ENCODE assay signal across 11 cellular contexts in genomic region chr13:102707465-102707864, GRCh38. TPM values are rescaled to one million over a fixed set of nuclear protein-coding genes. Genes with fewer than 3 reads are reported as not detected.
DNase-seq lines count a peak whose midpoint lies in the region; ATAC-seq and TF ChIP-seq lines count a peak whose summit lies in the region.
"Had no signal": no experiment of that assay in that cellular context is flagged by ENCODE, and none has a peak within 500 bp of the region (broad histone marks: within the 10 kb centered on the region; RNA-seq: fewer than 3 reads in every experiment).

No MANE protein-coding gene starts in this region.

- H3K4me3 ChIP-seq in right atrium auricular region (no peak overlapping the region), SJSA1 (no peak overlapping the region), testis (no peak overlapping the region)
- H3K4me3 ChIP-seq in CD8-positive, alpha-beta T cell (ENCODE audit: low read depth, low read length), result no peak overlapping the region

- no peaks in the 10 kb centered on the region for H3K36me3 Mint-ChIP-seq in CD8-positive, alpha-beta T cell
- H3K36me3 Mint-ChIP-seq: CD4-positive, CD25-positive, alpha-beta regulatory T cell; IgD-negative memory B cell had no signal

- H3K9me3 Mint-ChIP-seq in CD8-positive, alpha-beta T cell, result peaks cover 7% of the 10 kb centered on the region

- H3K27ac ChIP-seq in right atrium auricular region (peak overlapping the region in 1 of 2 donors; percentile 10), SJSA1 (peak overlapping the region; percentile 62), substantia nigra (ENCODE audit: low read depth, low read length, poor library complexity, severe bottlenecking) (no peak overlapping the region), testis (no peak overlapping the region)
- H3K27ac ChIP-seq in CD8-positive, alpha-beta T cell (ENCODE audit: low read depth, low read length), result no peak overlapping the region

- H3K36me3 ChIP-seq in right atrium auricular region (no peaks in the 10 kb centered on the region), SJSA1 (no peaks in the 10 kb centered on the region), testis (ENCODE audit: low read depth, missing control alignments) (no peaks in the 10 kb centered on the region)
- no peaks in the 10 kb centered on the region for H3K36me3 ChIP-seq in CD8-positive, alpha-beta T cell (ENCODE audit: insufficient read depth, low read length)

- H3K27ac Mint-ChIP-seq in CD8-positive, alpha-beta T cell, result no peak overlapping the region
- H3K27ac Mint-ChIP-seq: CD4-positive, CD25-positive, alpha-beta regulatory T cell had no signal

- POLR2A ChIA-PET in CD8-positive, alpha-beta T cell (lab: Charles Lee), result no interaction called here

- no peak overlapping the region for H3K4me3 Mint-ChIP-seq in CD8-positive, alpha-beta T cell
- H3K4me3 Mint-ChIP-seq: CD4-positive, CD25-positive, alpha-beta regulatory T cell; IgD-negative memory B cell had no signal

- H3K9me3 ChIP-seq in right atrium auricular region, result peaks cover 0 to 5% of the 10 kb centered on the region in 2 donors
- H3K9me3 ChIP-seq in SJSA1 (replicated peaks), result no peaks in the 10 kb centered on the region
- no peaks in the 10 kb centered on the region for H3K9me3 ChIP-seq in CD8-positive, alpha-beta T cell (ENCODE audit: low read length)
- H3K9me3 ChIP-seq in testis, result no peaks in the 10 kb centered on the region

- no peak for TF ChIP-seq CTCF in right atrium auricular region (IDR thresholded peaks at IDR 0.05)
- no peak for TF ChIP-seq CTCF in CD8-positive, alpha-beta T cell (IDR thresholded peaks at IDR 0.05)
- TF ChIP-seq CTCF in testis (IDR thresholded peaks at IDR 0.05), result no peak

- DNase-seq in left cardiac atrium, result no peak
- no peak for DNase-seq in right atrium auricular region (ENCODE audit: low spot score)
- peak in 1 of 2 experiments; percentile 72 for DNase-seq in SJSA1 (ENCODE audit: low read depth in 1 of 2, low spot score in 2 of 2)
- peak; percentile 94 for DNase-seq in foreskin melanocyte
- DNase-seq in CD8-positive, alpha-beta T cell, result no peak
- DNase-seq in substantia nigra (lab: John Stamatoyannopoulos, UW), result no peak
- DNase-seq in testis, result no peak
- DNase-seq: CD4-positive, CD25-positive, alpha-beta regulatory T cell had no signal

- TF ChIP-seq POLR2A in testis (IDR thresholded peaks at IDR 0.05), result no peak

- H3K27me3 ChIP-seq in right atrium auricular region (no peaks in the 10 kb centered on the region), SJSA1 (replicated peaks) (no peaks in the 10 kb centered on the region), testis (no peaks in the 10 kb centered on the region)
- H3K27me3 ChIP-seq in CD8-positive, alpha-beta T cell (ENCODE audit: insufficient read depth, low read length), result no peaks in the 10 kb centered on the region

- peaks cover 10% of the 10 kb centered on the region for H3K27me3 Mint-ChIP-seq in CD8-positive, alpha-beta T cell (ENCODE audit: low read depth)

- 26 to 31% methylated on average over 4 of the region's 4 CpGs for WGBS in testis, 2 donors

- peaks cover 0 to 7% of the 10 kb centered on the region in 2 donors for H3K4me1 ChIP-seq in right atrium auricular region
- peaks cover 48% of the 10 kb centered on the region for H3K4me1 ChIP-seq in SJSA1 (replicated peaks)
- H3K4me1 ChIP-seq in CD8-positive, alpha-beta T cell (ENCODE audit: insufficient read depth, low read length), result no peaks in the 10 kb centered on the region
- no peaks in the 10 kb centered on the region for H3K4me1 ChIP-seq in testis

- peak; percentile 56 to 75 for ATAC-seq in left cardiac atrium
- ATAC-seq in CD8-positive, alpha-beta T cell, result no peak
- ATAC-seq in HG03196 (IDR thresholded peaks at IDR 0.05; ENCODE audit: unreplicated experiment), result no peak
- ATAC-seq: left lobe of liver had no signal

- no peaks in the 10 kb centered on the region for H3K4me1 Mint-ChIP-seq in CD8-positive, alpha-beta T cell (ENCODE audit: low read depth)
- H3K4me1 Mint-ChIP-seq: CD4-positive, CD25-positive, alpha-beta regulatory T cell; IgD-negative memory B cell had no signal

- intact Hi-C loops in left cardiac atrium (cut with DNase I) (no loop called here), testis (cut with DNase I; ENCODE audit: low total_unique reads) (no loop called here)
- intact Hi-C loops in CD8-positive, alpha-beta T cell (cut with DNase I, micrococcal nuclease), result no loop called here

- CTCF ChIA-PET in CD8-positive, alpha-beta T cell (lab: Charles Lee), result interaction anchor here (1.3 kb wide), 1 partner anchor 11 kb away, joined by 4 read pairs; no protein-coding TSS in a partner anchor

RNA-seq across cellular contexts. Expression of gene METTL21C, which starts 12.6 kb away (rescaled TPM):
- total RNA-seq in left cardiac atrium, result not detected
- not detected for total RNA-seq in right atrium auricular region
- total RNA-seq in SJSA1 (2014; rRNA removed; shearing (Covaris generic)), result not detected in 2 replicates
- total RNA-seq in CD8-positive, alpha-beta T cell, result not detected
- under 1 TPM in 1 of 2 donors, not detected in 1; 0.25 TPM for total RNA-seq in testis
- polyA plus RNA-seq in testis (ENCODE audit: insufficient read depth, low read depth, low replicate concordance), result 1.8 TPM
- total RNA-seq: CD4-positive, CD25-positive, alpha-beta regulatory T cell; left lobe of liver had no signal
- polyA plus RNA-seq: CD4-positive, CD25-positive, alpha-beta regulatory T cell; IgD-negative memory B cell had no signal

Comparison
In these comparisons a context has a peak if more than half of its experiments do, and no peak if none do; other contexts are left out.
1. ATAC-seq: peak in left cardiac atrium (2 of 2); none in CD8-positive, alpha-beta T cell (single experiment) and HG03196 (single experiment).